Comparison of ENCODE assay signal across 12 cellular contexts in genomic region chr19:34960103-34960805, GRCh38. TPM values are rescaled to one million over a fixed set of nuclear protein-coding genes. Genes with fewer than 3 reads are reported as not detected.
DNase-seq lines count a peak whose midpoint lies in the region; ATAC-seq and TF ChIP-seq lines count a peak whose summit lies in the region.
"Had no signal": no experiment of that assay in that cellular context is flagged by ENCODE, and none has a peak within 500 bp of the region (broad histone marks: within the 10 kb centered on the region; RNA-seq: fewer than 3 reads in every experiment).

No MANE protein-coding gene starts in this region.

- peaks cover 48% of the 10 kb centered on the region for H3K9me3 Mint-ChIP-seq in activated T-helper 17 cell treated with anti-CD3 and anti-CD28 coated beads, Interleukin-2, amount 50 U/mL, for 72 hours

- ATAC-seq in activated T-helper 17 cell treated with anti-CD3 and anti-CD28 coated beads, Interleukin-2, amount 50 U/mL, for 72 hours (replicated peaks) = no peak
- ATAC-seq in GM18498 (IDR thresholded peaks at IDR 0.05; ENCODE audit: unreplicated experiment) = no peak
- ATAC-seq: activated T-cell treated with anti-CD3 and anti-CD28 coated beads, Interleukin-2, amount 50 U/mL, for 72 hours; right cardiac atrium had no signal

- no peak overlapping the region for H3K4me3 ChIP-seq in AG10803 (ENCODE audit: low read length)
- H3K4me3 ChIP-seq in mesenchymal stem cell (ENCODE audit: insufficient read depth in 1 of 2, low read depth in 1 of 2, low read length in 2 of 2) = peak overlapping the region in 1 of 2 experiments; percentile 48
- H3K4me3 ChIP-seq: tibial artery had no signal

- H3K27me3 ChIP-seq in mesenchymal stem cell (ENCODE audit: control insufficient read depth in 1 of 2, insufficient read depth in 1 of 2, low read length in 2 of 2) = no peaks in the 10 kb centered on the region
- H3K27me3 ChIP-seq: tibial artery had no signal

- H3K9me3 ChIP-seq in mesenchymal stem cell (ENCODE audit: control insufficient read depth, low read length) = peaks cover 54% of the 10 kb centered on the region

- no peak overlapping the region for H2BK15ac ChIP-seq in mesenchymal stem cell (ENCODE audit: low read depth, poor library complexity, severe bottlenecking)

- H4K8ac ChIP-seq in mesenchymal stem cell (ENCODE audit: low read length) = no peak overlapping the region

- H2AFZ ChIP-seq in mesenchymal stem cell (ENCODE audit: low read depth, low read length) = no peak overlapping the region

- WGBS in mesenchymal stem cell = 85% methylated on average over 8 of the region's 8 CpGs

- no peak overlapping the region for H3K14ac ChIP-seq in mesenchymal stem cell (ENCODE audit: low read length in 2 of 2)

- H3K9ac ChIP-seq in mesenchymal stem cell (ENCODE audit: low read length) = no peak overlapping the region

- H2BK12ac ChIP-seq in mesenchymal stem cell (ENCODE audit: low read length in 2 of 2) = no peak overlapping the region

- H3K27ac ChIP-seq in mesenchymal stem cell (ENCODE audit: low read length, poor library complexity, severe bottlenecking) = no peak overlapping the region
- H3K27ac ChIP-seq: tibial artery had no signal

- no peak overlapping the region for H2AK5ac ChIP-seq in mesenchymal stem cell (ENCODE audit: low read length, severe bottlenecking)

- peak; percentile 75 for DNase-seq in AG10803 (ENCODE audit: low read depth)
- peak; percentile 21 for DNase-seq in GM04504 (ENCODE audit: low read depth)
- DNase-seq in mesenteric fat pad (ENCODE audit: low spot score) = peak; percentile 59
- DNase-seq in mesenchymal stem cell = no peak
- DNase-seq in activated CD8-positive, alpha-beta memory T cell treated with anti-CD3 and anti-CD28 coated beads, Interleukin-2, amount 50 U/mL, for 4 hours = no peak
- DNase-seq in GM10266 (ENCODE audit: extremely low spot score) = no peak
- DNase-seq: activated T-cell treated with anti-CD3 and anti-CD28 coated beads, Interleukin-2, amount 50 U/mL, for 72 hours; NCI-H2029 treated with DMSO at 0.1 percent for 48 hours; right cardiac atrium; tibial artery had no signal

- H3K18ac ChIP-seq in mesenchymal stem cell (ENCODE audit: low read depth in 1 of 2, low read length in 2 of 2) = no peak overlapping the region

- H3K27me3 Mint-ChIP-seq in activated T-helper 17 cell treated with anti-CD3 and anti-CD28 coated beads, Interleukin-2, amount 50 U/mL, for 72 hours = no peaks in the 10 kb centered on the region

- H3K36me3 ChIP-seq in mesenchymal stem cell (ENCODE audit: control insufficient read depth in 1 of 2, insufficient read depth in 2 of 2, low read depth in 1 of 2, low read length in 2 of 2) = peaks cover 47 to 48% of the 10 kb centered on the region in 2 experiments

- TF ChIP-seq CTCF in AG10803 (conservative IDR thresholded peaks at IDR 0.05; ENCODE audit: low read length) (no peak), GM10266 (IDR thresholded peaks at IDR 0.05; ENCODE audit: control insufficient read depth, insufficient read depth, low read depth, missing control alignments) (no peak)

- H3K4me1 Mint-ChIP-seq in activated T-helper 17 cell treated with anti-CD3 and anti-CD28 coated beads, Interleukin-2, amount 50 U/mL, for 72 hours = peaks cover 25% of the 10 kb centered on the region

- no peak overlapping the region for H3K4me2 ChIP-seq in mesenchymal stem cell (ENCODE audit: low read length, poor library complexity, severe bottlenecking)

- H4K91ac ChIP-seq in mesenchymal stem cell (ENCODE audit: low read length) = no peak overlapping the region

- H3K36me3 Mint-ChIP-seq in activated T-helper 17 cell treated with anti-CD3 and anti-CD28 coated beads, Interleukin-2, amount 50 U/mL, for 72 hours (ENCODE audit: low read depth) = peaks cover 73% of the 10 kb centered on the region

- no peak overlapping the region for H3K4ac ChIP-seq in mesenchymal stem cell (ENCODE audit: low read depth in 1 of 2, low read length in 2 of 2)

- no peak overlapping the region for H2BK120ac ChIP-seq in mesenchymal stem cell (ENCODE audit: low read depth, low read length)

- peak overlapping the region; percentile 8 for H3K4me3 Mint-ChIP-seq in activated T-helper 17 cell treated with anti-CD3 and anti-CD28 coated beads, Interleukin-2, amount 50 U/mL, for 72 hours

- H3K79me1 ChIP-seq in mesenchymal stem cell (replicated peaks; ENCODE audit: low read length, poor library complexity, severe bottlenecking) = peaks cover 30% of the 10 kb centered on the region

- H2BK5ac ChIP-seq in mesenchymal stem cell (ENCODE audit: low read depth, low read length, poor library complexity, severe bottlenecking) = no peak overlapping the region

- no peak overlapping the region for H3K23ac ChIP-seq in mesenchymal stem cell (ENCODE audit: low read length in 2 of 2)

- H3K4me1 ChIP-seq in mesenchymal stem cell (ENCODE audit: control insufficient read depth, insufficient read depth, low read depth, low read length) = peaks cover 20% of the 10 kb centered on the region

- H3K27ac Mint-ChIP-seq in activated T-helper 17 cell treated with anti-CD3 and anti-CD28 coated beads, Interleukin-2, amount 50 U/mL, for 72 hours = peak overlapping the region; percentile 62
- H3K27ac Mint-ChIP-seq: activated T-cell treated with anti-CD3 and anti-CD28 coated beads, Interleukin-2, amount 50 U/mL, for 72 hours had no signal

RNA-seq across cellular contexts. Expression of gene ZNF792, which starts 3.8 kb away (rescaled TPM):
- 1 to 10 TPM; 7.6 to 7.9 TPM for total RNA-seq in activated T-helper 17 cell treated with anti-CD3 and anti-CD28 coated beads, Interleukin-2, amount 50 U/mL, for 72 hours
- total RNA-seq in mesenteric fat pad = 7.5 TPM
- polyA plus RNA-seq in mesenchymal stem cell (2013, experiment 1 of 2) = 3.2 TPM
- polyA plus RNA-seq in mesenchymal stem cell (2013, experiment 2 of 2) = 3.4 TPM

RNA-seq across cellular contexts. Expression of gene ZNF30, which starts 33.6 kb away (rescaled TPM):
- total RNA-seq in activated T-helper 17 cell treated with anti-CD3 and anti-CD28 coated beads, Interleukin-2, amount 50 U/mL, for 72 hours = 1 to 10 TPM; 2.7 to 3.3 TPM
- total RNA-seq in mesenteric fat pad = 2.2 TPM
- 1.5 TPM for polyA plus RNA-seq in mesenchymal stem cell (2013, experiment 1 of 2)
- 1.6 TPM for polyA plus RNA-seq in mesenchymal stem cell (2013, experiment 2 of 2)

RNA-seq across cellular contexts. Expression of gene GRAMD1A, which starts 39.9 kb away (rescaled TPM):
- total RNA-seq in activated T-helper 17 cell treated with anti-CD3 and anti-CD28 coated beads, Interleukin-2, amount 50 U/mL, for 72 hours = 100 to 1,000 TPM; 123 to 183 TPM
- total RNA-seq in mesenteric fat pad = 76.8 TPM
- 54.4 TPM for polyA plus RNA-seq in mesenchymal stem cell (2013, experiment 1 of 2)
- polyA plus RNA-seq in mesenchymal stem cell (2013, experiment 2 of 2) = 53.5 TPM

Comparison
In these comparisons a context has a peak if more than half of its experiments do, and no peak if none do; other contexts are left out.
1. DNase-seq: peak in AG10803 (single experiment), GM04504 (single experiment) and mesenteric fat pad (single experiment); none in mesenchymal stem cell (single experiment), activated CD8-positive, alpha-beta memory T cell treated with anti-CD3 and anti-CD28 coated beads, Interleukin-2, amount 50 U/mL, for 4 hours (single experiment) and GM10266 (single experiment).